14 cellular contexts compared by ENCODE assay signal in the genomic region with DNA sequence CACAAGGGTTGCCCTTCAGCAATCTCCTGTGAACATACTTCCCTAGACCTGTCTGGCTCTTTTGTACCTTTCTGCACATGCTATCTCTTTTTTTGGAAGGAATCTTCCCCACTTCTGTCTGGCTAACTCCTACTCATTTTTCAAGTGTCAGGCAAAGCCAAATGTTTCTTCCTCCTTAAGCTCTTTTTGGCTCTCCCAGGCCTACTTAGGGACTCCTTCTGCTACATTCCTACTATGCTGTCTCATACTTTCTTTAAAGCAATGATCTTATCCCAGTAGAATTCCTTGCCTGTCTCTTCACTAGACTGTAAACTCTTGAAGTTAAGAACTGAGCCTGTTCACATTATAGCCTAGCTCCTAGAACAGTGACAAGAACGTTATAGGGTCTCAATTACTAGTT.
DNase-seq lines count a peak whose midpoint lies in the region; ATAC-seq and TF ChIP-seq lines count a peak whose summit lies in the region.
"Had no signal": no experiment of that assay in that cellular context is flagged by ENCODE, and none has a peak within 500 bp of the region (broad histone marks: within the 10 kb centered on the region; RNA-seq: fewer than 3 reads in every experiment).

No MANE protein-coding gene starts in this region.

- H3K27me3 ChIP-seq in adipocyte (replicated peaks; ENCODE audit: control insufficient read depth, insufficient read depth, low read length) (peaks cover 5% of the 10 kb centered on the region), heart right ventricle (peaks cover 0 to 4% (median 0%) of the 10 kb centered on the region in 7 donors), osteoblast (ENCODE audit: insufficient read depth, low read length) (peaks cover 5% of the 10 kb centered on the region)

- no peak overlapping the region for H3K9ac ChIP-seq in adipocyte (ENCODE audit: low read length)

- TF ChIP-seq CTCF in heart right ventricle (IDR thresholded peaks at IDR 0.05) = no peak
- TF ChIP-seq CTCF in osteoblast (IDR thresholded peaks at IDR 0.05; ENCODE audit: extremely low read depth, low read depth, low read length) = no peak

- intact Hi-C loops in heart right ventricle (cut with DNase I) = no loop called here

- H3K36me3 ChIP-seq in adipocyte (ENCODE audit: control insufficient read depth, insufficient read depth, low read length, severe bottlenecking) = no peaks in the 10 kb centered on the region
- H3K36me3 ChIP-seq in heart right ventricle = no peaks in the 10 kb centered on the region
- H3K36me3 ChIP-seq in osteoblast (ENCODE audit: insufficient read depth, low read length) = no peaks in the 10 kb centered on the region

- H3K79me2 ChIP-seq in osteoblast (ENCODE audit: insufficient read depth, low read length) = no peaks in the 10 kb centered on the region

- H3K4me3 ChIP-seq in adipocyte (ENCODE audit: low read length) (no peak overlapping the region), heart right ventricle (no peak overlapping the region), osteoblast (ENCODE audit: insufficient read depth, low read length) (no peak overlapping the region)
- H3K4me3 ChIP-seq: A549 had no signal

- 27 to 45% methylated on average over 1 of the region's 1 CpG for WGBS in heart right ventricle, 2 donors

- H2AFZ ChIP-seq in osteoblast (ENCODE audit: low read length) = no peak overlapping the region

- DNase-seq in AG08395 (ENCODE audit: low spot score) = peak; percentile 70
- DNase-seq in adipocyte (ENCODE audit: low read depth) = peak; percentile 64
- no peak for DNase-seq in heart right ventricle
- peak; percentile 71 for DNase-seq in osteoblast (ENCODE audit: insufficient read length, low spot score, missing footprints)
- DNase-seq in activated CD8-positive, alpha-beta memory T cell treated with anti-CD3 and anti-CD28 coated beads for 24 hours = no peak
- no peak for DNase-seq in NCI-H2107 (lab: John Stamatoyannopoulos, UW)
- DNase-seq in NCI-H82 treated with DMSO at 0.1 percent for 48 hours (lab: John Stamatoyannopoulos, UW; ENCODE audit: unreplicated experiment) = no peak
- no peak for DNase-seq in stimulated activated naive CD4-positive, alpha-beta T cell treated with Interleukin-2 at 50 U/mL for 16 hours (lab: John Stamatoyannopoulos, UW)
- DNase-seq: stimulated activated naive CD8-positive, alpha-beta T cell treated with anti-CD3 and anti-CD28 coated beads, Interleukin-15, amount 100 ng/mL, for 72 hours had no signal

- H3K27ac ChIP-seq in heart right ventricle (peak overlapping the region in 4 of 10 donors; percentile 22 to 77 (median 57)), osteoblast (ENCODE audit: low read depth, low read length) (peak overlapping the region; percentile 2)
- H3K27ac ChIP-seq: A549, VCaP had no signal

- H3K4me1 ChIP-seq in adipocyte (ENCODE audit: control insufficient read depth, insufficient read depth, low read length) = peaks cover 16% of the 10 kb centered on the region
- H3K4me1 ChIP-seq in heart right ventricle = peaks cover 0 to 5% (median 0%) of the 10 kb centered on the region in 9 donors
- peaks cover 11% of the 10 kb centered on the region for H3K4me1 ChIP-seq in osteoblast (ENCODE audit: insufficient read depth, low read length)
- H3K4me1 ChIP-seq: A549 had no signal

- H3K9me3 ChIP-seq in adipocyte (ENCODE audit: control insufficient read depth, low read length) (peaks cover 10% of the 10 kb centered on the region), heart right ventricle (peaks cover 0 to 20% (median 14%) of the 10 kb centered on the region in 11 donors), osteoblast (ENCODE audit: low read depth, low read length) (peaks cover under 1% of the 10 kb centered on the region)

- H3K4me2 ChIP-seq in osteoblast (ENCODE audit: insufficient read depth, low read length) = peak overlapping the region; percentile 3
- H3K4me2 ChIP-seq: A549 had no signal

- H4K20me1 ChIP-seq in osteoblast (ENCODE audit: insufficient read depth, low read length) = no peaks in the 10 kb centered on the region

- ATAC-seq in heart right ventricle = peak in 7 of 8 donors; percentile 55 to 92 (median 87)
- ATAC-seq: A549; HCT116; sciatic nerve; SK-N-SH treated with all-trans-retinoic acid at 6 μM for 48 hours; stimulated activated naive CD8-positive, alpha-beta T cell treated with anti-CD3 and anti-CD28 coated beads, Interleukin-15, amount 100 ng/mL, for 72 hours had no signal

Comparison
In these comparisons a context has a peak if more than half of its experiments do, and no peak if none do; other contexts are left out.
1. DNase-seq: peak in AG08395 (single experiment), adipocyte (single experiment) and osteoblast (single experiment); none in heart right ventricle (0 of 2), activated CD8-positive, alpha-beta memory T cell treated with anti-CD3 and anti-CD28 coated beads for 24 hours (single experiment), NCI-H2107 (single experiment), NCI-H82 treated with DMSO at 0.1 percent for 48 hours (single experiment) and stimulated activated naive CD4-positive, alpha-beta T cell treated with Interleukin-2 at 50 U/mL for 16 hours (single experiment).